In genomic region chr1:149844650-149845255, GRCh38 we compare ENCODE assay signal across 9 cellular contexts. TPM values are rescaled to one million over a fixed set of nuclear protein-coding genes. Genes with fewer than 3 reads are reported as not detected.
DNase-seq lines count a peak whose midpoint lies in the region; ATAC-seq and TF ChIP-seq lines count a peak whose summit lies in the region.
"Had no signal": no experiment of that assay in that cellular context is flagged by ENCODE, and none has a peak within 500 bp of the region (broad histone marks: within the 10 kb centered on the region; RNA-seq: fewer than 3 reads in every experiment).

No MANE protein-coding gene starts in this region.

- no peaks in the 10 kb centered on the region for H3K27me3 Mint-ChIP-seq in activated CD8-positive, alpha-beta memory T cell treated with anti-CD3 and anti-CD28 coated beads, Interleukin-2, amount 10 ng/mL, durations not matched to agents 7 days and 5 days
- H3K27me3 Mint-ChIP-seq in stimulated activated naive B cell treated with anti-CD40 and anti-IgM and Interleukin-4, amounts not matched to agents 10 μg/mL and 1 μg/mL and 100 μg/mL, for 72 hours: no peaks in the 10 kb centered on the region

- no peaks in the 10 kb centered on the region for H3K9me3 Mint-ChIP-seq in activated CD8-positive, alpha-beta memory T cell treated with anti-CD3 and anti-CD28 coated beads, Interleukin-2, amount 10 ng/mL, durations not matched to agents 7 days and 5 days (ENCODE audit: low read depth)
- H3K9me3 Mint-ChIP-seq in stimulated activated naive B cell treated with anti-CD40 and anti-IgM and Interleukin-4, amounts not matched to agents 10 μg/mL and 1 μg/mL and 100 μg/mL, for 72 hours: peaks cover 0 to 5% of the 10 kb centered on the region in 2 donors

- H3K9me3 ChIP-seq in WERI-Rb-1 (ENCODE audit: severe bottlenecking): no peaks in the 10 kb centered on the region
- H3K9me3 ChIP-seq in hepatocyte (ENCODE audit: low read depth): no peaks in the 10 kb centered on the region
- H3K9me3 ChIP-seq: gastrocnemius medialis had no signal

- no peaks in the 10 kb centered on the region for H3K9me2 ChIP-seq in hepatocyte (replicated peaks; ENCODE audit: insufficient read depth)

- 42% methylated on average over 4 of the region's 4 CpGs for WGBS in hepatocyte (ENCODE audit: low lambda C conversion rate, missing lambda C conversion rate)

- no peak for TF ChIP-seq CTCF in WERI-Rb-1 (IDR thresholded peaks at IDR 0.05; ENCODE audit: low read depth, low read length)
- TF ChIP-seq CTCF in hepatocyte (IDR thresholded peaks at IDR 0.05; ENCODE audit: poor library complexity): no peak

- H3K4me3 ChIP-seq in WERI-Rb-1 (ENCODE audit: low read depth, low read length) (no peak overlapping the region), hepatocyte (peak overlapping the region; percentile 91)

- intact Hi-C loops in Right ventricle myocardium superior (cut with DNase I): no loop called here

- H3K4me1 ChIP-seq in hepatocyte (ENCODE audit: insufficient read depth): peaks cover 47% of the 10 kb centered on the region

- peaks cover 65% of the 10 kb centered on the region for H3K79me2 ChIP-seq in hepatocyte

- CTCF ChIA-PET in activated CD8-positive, alpha-beta memory T cell treated with anti-CD3 and anti-CD28 coated beads, Interleukin-2, amount 10 ng/mL, durations not matched to agents 7 days and 5 days (lab: Charles Lee): interaction anchor here (0.8 kb wide), 1 partner anchor 99 kb away, joined by 3 read pairs; no protein-coding TSS in a partner anchor

- H3K27me3 ChIP-seq in WERI-Rb-1 (ENCODE audit: insufficient read depth, low read depth, severe bottlenecking) (no peaks in the 10 kb centered on the region), hepatocyte (no peaks in the 10 kb centered on the region)

- DNase-seq in activated CD8-positive, alpha-beta memory T cell treated with anti-CD3 and anti-CD28 coated beads, Interleukin-2, amount 10 ng/mL, durations not matched to agents 7 days and 5 days: no peak
- DNase-seq in activated CD8-positive, alpha-beta memory T cell treated with anti-CD3 and anti-CD28 coated beads for 24 hours: no peak
- DNase-seq in WERI-Rb-1 (no peak), hepatocyte (ENCODE audit: low spot score) (no peak), Right ventricle myocardium superior (no peak)
- DNase-seq in stimulated activated naive B cell treated with anti-CD40 and anti-IgM and Interleukin-4, amounts not matched to agents 10 μg/mL and 1 μg/mL and 100 μg/mL, for 72 hours: no peak
- DNase-seq: gastrocnemius medialis had no signal

- H2AFZ ChIP-seq in hepatocyte: no peak overlapping the region

- H3K27ac ChIP-seq in WERI-Rb-1 (peak overlapping the region; percentile 84), hepatocyte (peak overlapping the region; percentile 88)

- peak overlapping the region; percentile 85 for H3K4me2 ChIP-seq in hepatocyte

- peaks cover 41% of the 10 kb centered on the region for H3K36me3 Mint-ChIP-seq in activated CD8-positive, alpha-beta memory T cell treated with anti-CD3 and anti-CD28 coated beads, Interleukin-2, amount 10 ng/mL, durations not matched to agents 7 days and 5 days
- peaks cover 17 to 30% of the 10 kb centered on the region in 2 donors for H3K36me3 Mint-ChIP-seq in stimulated activated naive B cell treated with anti-CD40 and anti-IgM and Interleukin-4, amounts not matched to agents 10 μg/mL and 1 μg/mL and 100 μg/mL, for 72 hours

- peaks cover 53% of the 10 kb centered on the region for H4K20me1 ChIP-seq in hepatocyte (ENCODE audit: insufficient read depth, poor library complexity, severe bottlenecking)

- H3K36me3 ChIP-seq in WERI-Rb-1 (peaks cover 23% of the 10 kb centered on the region), hepatocyte (replicated peaks; ENCODE audit: insufficient read depth, low read depth) (no peaks in the 10 kb centered on the region)
- H3K36me3 ChIP-seq: gastrocnemius medialis had no signal

- H3K27ac Mint-ChIP-seq in activated CD8-positive, alpha-beta memory T cell treated with anti-CD3 and anti-CD28 coated beads, Interleukin-2, amount 10 ng/mL, durations not matched to agents 7 days and 5 days: peak overlapping the region; percentile 98
- H3K27ac Mint-ChIP-seq in stimulated activated naive B cell treated with anti-CD40 and anti-IgM and Interleukin-4, amounts not matched to agents 10 μg/mL and 1 μg/mL and 100 μg/mL, for 72 hours: peak overlapping the region; percentile 34

- ATAC-seq in activated CD8-positive, alpha-beta memory T cell treated with anti-CD3 and anti-CD28 coated beads, Interleukin-2, amount 10 ng/mL, durations not matched to agents 7 days and 5 days: no peak
- no peak for ATAC-seq in stimulated activated naive B cell treated with anti-CD40 and anti-IgM and Interleukin-4, amounts not matched to agents 10 μg/mL and 1 μg/mL and 100 μg/mL, for 72 hours (replicated peaks)
- ATAC-seq in GM21786 (IDR thresholded peaks at IDR 0.05; ENCODE audit: unreplicated experiment) (no peak), HG02763 (IDR thresholded peaks at IDR 0.05; ENCODE audit: unreplicated experiment) (no peak), Right ventricle myocardium superior (ENCODE audit: poor library complexity) (no peak)
- ATAC-seq: gastrocnemius medialis had no signal

- peak overlapping the region; percentile 95 for H3K4me3 Mint-ChIP-seq in activated CD8-positive, alpha-beta memory T cell treated with anti-CD3 and anti-CD28 coated beads, Interleukin-2, amount 10 ng/mL, durations not matched to agents 7 days and 5 days
- peak overlapping the region; percentile 57 to 60 for H3K4me3 Mint-ChIP-seq in stimulated activated naive B cell treated with anti-CD40 and anti-IgM and Interleukin-4, amounts not matched to agents 10 μg/mL and 1 μg/mL and 100 μg/mL, for 72 hours

- H3K4me1 Mint-ChIP-seq in activated CD8-positive, alpha-beta memory T cell treated with anti-CD3 and anti-CD28 coated beads, Interleukin-2, amount 10 ng/mL, durations not matched to agents 7 days and 5 days: peaks cover 52% of the 10 kb centered on the region
- H3K4me1 Mint-ChIP-seq in stimulated activated naive B cell treated with anti-CD40 and anti-IgM and Interleukin-4, amounts not matched to agents 10 μg/mL and 1 μg/mL and 100 μg/mL, for 72 hours: peaks cover 33 to 50% of the 10 kb centered on the region in 2 donors

RNA-seq across cellular contexts. Expression of gene BOLA1, which starts 54.6 kb away (rescaled TPM):
- 10 to 100 TPM; 24.4 to 28.6 TPM for total RNA-seq in activated CD8-positive, alpha-beta memory T cell treated with anti-CD3 and anti-CD28 coated beads, Interleukin-2, amount 10 ng/mL, durations not matched to agents 7 days and 5 days
- 8.5 and 16.1 TPM in 2 replicates for total RNA-seq in hepatocyte
- polyA plus RNA-seq in hepatocyte: 19.0 and 20.6 TPM in 2 replicates
- 16.9 TPM for total RNA-seq in Right ventricle myocardium superior
